In genomic region chr12:128367961-128368360, GRCh38 we compare ENCODE assay signal across 5 cellular contexts.
"Had no signal": no experiment of that assay in that cellular context is flagged by ENCODE, and none has a peak within 500 bp of the region (broad histone marks: within the 10 kb centered on the region; RNA-seq: fewer than 3 reads in every experiment).

No MANE protein-coding gene starts in this region.

- H3K4me3 Mint-ChIP-seq: IgD-negative memory B cell had no signal

- H3K36me3 Mint-ChIP-seq: IgD-negative memory B cell had no signal

- DNase-seq: IMR-90 had no signal

- H3K27ac Mint-ChIP-seq: IgD-negative memory B cell had no signal

- H3K4me3 ChIP-seq: K562 had no signal

- H3K27ac ChIP-seq: HL-60 had no signal

- ATAC-seq: HepG2, K562 had no signal
